8 cellular contexts compared by ENCODE assay signal in genomic region chr17:45052052-45052772, GRCh38. TPM values are rescaled to one million over a fixed set of nuclear protein-coding genes. Genes with fewer than 3 reads are reported as not detected.
DNase-seq lines count a peak whose midpoint lies in the region; ATAC-seq and TF ChIP-seq lines count a peak whose summit lies in the region.

No MANE protein-coding gene starts in this region.

- DNase-seq in C1 segment of cervical spinal cord (lab: John Stamatoyannopoulos, UW), result peak in 8 of 14 donors; percentile 5 to 41 (median 30)
- peak; percentile 45 for DNase-seq in HT-29 (ENCODE audit: low spot score)
- DNase-seq in RKO (ENCODE audit: low spot score), result peak; percentile 62
- DNase-seq in activated naive CD4-positive, alpha-beta T cell treated with anti-CD3 and anti-CD28 coated beads, Interleukin-2, amount 50 U/mL, for 16 hours, result peak; percentile 17
- DNase-seq in left cardiac atrium, result peak; percentile 62
- no peak for DNase-seq in retinal pigment epithelial cell (ENCODE audit: low read depth)

- H3K4me3 ChIP-seq in retinal pigment epithelial cell (ENCODE audit: low read length), result peak overlapping the region; percentile 69

- ATAC-seq in left cardiac atrium, result peak in 1 of 2 donors; percentile 7
- ATAC-seq in GM21723 (IDR thresholded peaks at IDR 0.05; ENCODE audit: unreplicated experiment), result no peak
- no peak for ATAC-seq in GM21786 (IDR thresholded peaks at IDR 0.05; ENCODE audit: unreplicated experiment)

- intact Hi-C loops in left cardiac atrium (cut with DNase I), result no loop called here

- no peak for TF ChIP-seq CTCF in retinal pigment epithelial cell (conservative IDR thresholded peaks at IDR 0.05; ENCODE audit: low read depth, low read length)

RNA-seq across cellular contexts. Expression of gene DCAKD, which starts 0.8 kb away (rescaled TPM):
- total RNA-seq in HT-29 (2014; rRNA removed; shearing (Covaris generic)), result 44.9 and 49.8 TPM in 2 replicates
- 10 to 100 TPM; 30.9 to 33.2 TPM for total RNA-seq in left cardiac atrium

RNA-seq across cellular contexts. Expression of gene NMT1, which starts 8.9 kb away (rescaled TPM):
- 59.2 and 77.1 TPM in 2 replicates for total RNA-seq in HT-29 (2014; rRNA removed; shearing (Covaris generic))
- 10 to 100 TPM; 66.6 to 92.4 TPM for total RNA-seq in left cardiac atrium
